ENCODE assay signal across 8 cellular contexts in the genomic region with DNA sequence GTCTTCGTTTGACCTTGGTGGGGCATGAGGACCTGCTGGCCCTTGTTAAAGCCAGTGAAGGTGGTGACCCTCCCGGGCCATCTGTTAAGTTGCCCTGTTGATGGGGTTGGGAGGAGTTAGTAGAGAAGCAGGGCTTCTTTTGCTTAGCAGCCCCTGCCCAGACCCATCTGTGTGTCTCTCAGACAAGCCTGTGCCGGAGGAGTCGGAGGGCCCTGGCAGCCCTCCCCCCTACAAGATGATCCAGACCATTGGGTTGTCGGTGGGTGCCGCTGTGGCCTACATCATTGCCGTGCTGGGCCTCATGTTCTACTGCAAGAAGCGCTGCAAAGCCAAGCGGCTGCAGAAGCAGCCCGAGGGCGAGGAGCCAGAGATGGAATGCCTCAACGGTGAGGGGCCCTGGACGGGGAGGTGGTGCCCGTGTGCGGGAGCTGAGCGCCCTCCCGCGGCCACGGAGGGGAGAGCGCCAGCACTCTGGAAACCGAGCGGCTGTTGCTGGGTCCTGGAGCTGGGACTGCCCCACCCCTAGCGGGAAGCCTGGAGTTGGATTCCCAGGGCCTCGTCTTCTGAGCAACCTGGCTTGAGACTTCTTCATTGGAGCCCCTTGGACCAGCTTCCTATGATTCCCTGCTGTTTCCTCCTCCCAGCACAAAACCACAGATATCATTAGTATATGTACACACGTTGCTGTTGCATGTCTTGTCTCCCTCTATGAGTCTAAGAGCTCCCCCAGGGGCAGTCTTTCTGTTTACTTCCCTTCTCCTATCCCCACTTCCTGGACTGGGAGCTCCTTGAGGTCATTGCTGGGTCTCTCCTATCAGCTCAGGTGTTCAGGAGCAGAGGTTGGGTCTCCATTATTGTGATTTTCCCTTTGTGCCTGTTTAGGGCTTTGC. TPM values are rescaled to one million over a fixed set of nuclear protein-coding genes. Genes with fewer than 3 reads are reported as not detected.
DNase-seq lines count a peak whose midpoint lies in the region; ATAC-seq, FAIRE-seq and TF ChIP-seq lines count a peak whose summit lies in the region.

No MANE protein-coding gene starts in this region.

- TF ChIP-seq RAD21 in A549 (conservative IDR thresholded peaks at IDR 0.05 in 1 of 2, IDR thresholded peaks at IDR 0.05 in 1 of 2), result peak; percentile 86 to 88

- TF ChIP-seq CTCF in A549 (IDR thresholded peaks at IDR 0.05) (peak; percentile 76), fibroblast of pulmonary artery (IDR thresholded peaks at IDR 0.05; ENCODE audit: low read length, missing control alignments) (peak; percentile 90), nephron progenitor cell (IDR thresholded peaks at IDR 0.05) (peak; percentile 96)

- H3K27me3 Mint-ChIP-seq in activated T-helper 17 cell treated with anti-CD3 and anti-CD28 coated beads, Interleukin-2, amount 50 U/mL, for 72 hours, result peaks cover 3% of the 10 kb centered on the region
- no peaks in the 10 kb centered on the region for H3K27me3 Mint-ChIP-seq in nephron progenitor cell (ENCODE audit: low read depth, poor library complexity)

- no peaks in the 10 kb centered on the region for H3K9me3 ChIP-seq in A549

- H3K27ac ChIP-seq in A549, result peak overlapping the region in 1 of 2 experiments; percentile 44; a peak in 2 of 6 replicates

- peak overlapping the region; percentile 45; the same call in 2 of the 3 replicates for H3K4me2 ChIP-seq in A549

- H3K4me1 ChIP-seq in A549, result peaks cover 8% of the 10 kb centered on the region; the same call in 1 of the 3 replicates

- peak overlapping the region; percentile 67 for H3K27ac Mint-ChIP-seq in activated T-helper 17 cell treated with anti-CD3 and anti-CD28 coated beads, Interleukin-2, amount 50 U/mL, for 72 hours
- peak overlapping the region; percentile 9 for H3K27ac Mint-ChIP-seq in nephron progenitor cell

- ATAC-seq in A549 (peak; percentile 95 to 99), GM18907 (IDR thresholded peaks at IDR 0.05; ENCODE audit: unreplicated experiment) (peak; percentile 82)
- peak; percentile 96 for ATAC-seq in activated T-helper 17 cell treated with anti-CD3 and anti-CD28 coated beads, Interleukin-2, amount 50 U/mL, for 72 hours (replicated peaks)

- TF ChIP-seq POLR2A in A549 (IDR thresholded peaks at IDR 0.05; ENCODE audit: low read length), result no peak

- H3K4me3 ChIP-seq in A549 (no peak overlapping the region), fibroblast of pulmonary artery (replicated peaks; ENCODE audit: low read depth, low read length) (no peak overlapping the region)

- H3K36me3 Mint-ChIP-seq in activated T-helper 17 cell treated with anti-CD3 and anti-CD28 coated beads, Interleukin-2, amount 50 U/mL, for 72 hours (ENCODE audit: low read depth), result no peaks in the 10 kb centered on the region
- H3K36me3 Mint-ChIP-seq in nephron progenitor cell (ENCODE audit: low read depth), result peaks cover 23% of the 10 kb centered on the region

- CTCF ChIA-PET in A549 (lab: Yijun Ruan, JAX), result interaction anchor here (0.5 to 6.2 kb wide), 69 partner anchors 8 to 851 kb away, joined by 3 to 69 read pairs (median 4); a partner anchor contains a TSS

- DNase-seq in A549 (ENCODE audit: low read depth in 1 of 2, low spot score in 1 of 2), result peak; percentile 59 to 78
- peak; percentile 38 for DNase-seq in KG1 (lab: John Stamatoyannopoulos, UW)
- DNase-seq in RCC 7860 (ENCODE audit: low spot score), result peak; percentile 39
- peak; percentile 92 for DNase-seq in fibroblast of pulmonary artery (ENCODE audit: low read depth)
- DNase-seq in nephron progenitor cell, result peak; percentile 87
- DNase-seq in stimulated activated naive CD4-positive, alpha-beta T cell treated with Interleukin-2 at 50 U/mL for 16 hours (lab: John Stamatoyannopoulos, UW), result peak; percentile 47

- 12% methylated on average over 17 of the region's 25 CpGs for WGBS in A549 (ENCODE audit: missing lambda C conversion rate)

- FAIRE-seq in A549 (lab: Jason Lieb, UNC) (no peak), RCC 7860 (lab: Jason Lieb, UNC) (no peak)

- POLR2A ChIA-PET in A549 (lab: Yijun Ruan, JAX), result interaction anchor here (1.0 to 1.1 kb wide), 2 partner anchors 84 to 159 kb away, joined by 3 to 6 read pairs; a partner anchor contains a TSS

- peak overlapping the region; percentile 11 for H3K4me3 Mint-ChIP-seq in activated T-helper 17 cell treated with anti-CD3 and anti-CD28 coated beads, Interleukin-2, amount 50 U/mL, for 72 hours
- H3K4me3 Mint-ChIP-seq in nephron progenitor cell, result no peak overlapping the region

- no peak for TF ChIP-seq EP300 in A549 (IDR thresholded peaks at IDR 0.05)

- H3K4me1 Mint-ChIP-seq in activated T-helper 17 cell treated with anti-CD3 and anti-CD28 coated beads, Interleukin-2, amount 50 U/mL, for 72 hours, result peaks cover 5% of the 10 kb centered on the region
- peaks cover 28% of the 10 kb centered on the region for H3K4me1 Mint-ChIP-seq in nephron progenitor cell

- H3K9me3 Mint-ChIP-seq in activated T-helper 17 cell treated with anti-CD3 and anti-CD28 coated beads, Interleukin-2, amount 50 U/mL, for 72 hours, result no peaks in the 10 kb centered on the region
- H3K9me3 Mint-ChIP-seq in nephron progenitor cell, result no peaks in the 10 kb centered on the region

TF ChIP-seq in A549, 52 proteins besides CTCF, POLR2A, EP300 and RAD21:
- TF ChIP-seq TFCP2L1 (CRISPR knock-in tag; IDR thresholded peaks at IDR 0.05) (no peak), SMC3 (IDR thresholded peaks at IDR 0.05) (peak; percentile 74), FOSL2 (IDR thresholded peaks at IDR 0.05) (no peak), FOSL2 (CRISPR knock-in tag; IDR thresholded peaks at IDR 0.05) (no peak)

RNA-seq across cellular contexts. Expression of a gene that starts 27.6 kb away (rescaled TPM):
- 16.2 and 16.7 TPM in 2 replicates for polyA plus RNA-seq in A549 (2011; rRNA removed)
- 25.2 and 34.8 TPM in 2 replicates for polyA plus RNA-seq in A549 (2012; cell fraction: cytosol; rRNA removed)
- 32.9 and 37.0 TPM in 2 replicates for polyA plus RNA-seq in A549 (2012; cell fraction: nucleus; rRNA removed)
- 14.0 to 15.7 TPM (median 14.2 TPM) in 3 replicates for polyA plus RNA-seq in A549 (2017; fragmentation: RNase III; extraction: RNeasy Plus Mini Kit Qiagen cat#74134 plus additional on column Dnase treatment)
- 21.0 and 23.1 TPM in 2 replicates for polyA minus RNA-seq in A549 (2011; rRNA and poly(A)+ RNA removed)
- 10 to 100 TPM; 36.2 to 63.4 TPM for total RNA-seq in activated T-helper 17 cell treated with anti-CD3 and anti-CD28 coated beads, Interleukin-2, amount 50 U/mL, for 72 hours

RNA-seq across cellular contexts. Expression of a gene that starts 38.5 kb away (rescaled TPM):
- polyA plus RNA-seq in A549 (2011; rRNA removed), result 11.0 and 11.3 TPM in 2 replicates
- polyA plus RNA-seq in A549 (2012; cell fraction: cytosol; rRNA removed), result 9.0 and 9.3 TPM in 2 replicates
- polyA plus RNA-seq in A549 (2012; cell fraction: nucleus; rRNA removed), result 83.7 and 99.0 TPM in 2 replicates
- polyA plus RNA-seq in A549 (2017; fragmentation: RNase III; extraction: RNeasy Plus Mini Kit Qiagen cat#74134 plus additional on column Dnase treatment), result 10.9 to 12.7 TPM (median 12.5 TPM) in 3 replicates
- 14.5 and 14.9 TPM in 2 replicates for polyA minus RNA-seq in A549 (2011; rRNA and poly(A)+ RNA removed)
- 10 to 100 TPM; 40.7 to 44.9 TPM for total RNA-seq in activated T-helper 17 cell treated with anti-CD3 and anti-CD28 coated beads, Interleukin-2, amount 50 U/mL, for 72 hours

Comparison
In these comparisons a context has a peak if more than half of its experiments do, and no peak if none do; other contexts are left out.
1. DNase-seq: peak in every context shown above with its lines; median percentile 92 in fibroblast of pulmonary artery; 87 in nephron progenitor cell; 68 in A549; 47 in stimulated activated naive CD4-positive, alpha-beta T cell treated with Interleukin-2 at 50 U/mL for 16 hours; 39 in RCC 7860; 38 in KG1.